In the genomic region with DNA sequence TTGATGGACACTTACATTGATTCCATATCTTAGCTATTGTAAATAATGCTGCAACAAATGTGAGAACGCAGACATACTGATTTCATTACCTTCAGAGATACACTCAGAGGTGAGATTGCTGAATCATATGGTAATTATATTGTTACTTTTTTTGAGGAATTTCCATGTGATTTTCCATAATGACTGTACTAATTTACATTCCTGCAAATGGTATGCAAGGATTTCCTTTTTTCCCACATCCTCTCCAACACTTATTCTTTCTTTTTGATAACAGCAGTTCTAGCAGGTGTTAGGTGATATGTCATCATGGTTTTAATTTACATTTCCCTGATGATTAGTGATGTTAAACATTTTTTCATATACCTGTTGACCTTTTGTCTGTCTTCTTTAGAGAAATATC, we compare ENCODE assay signal across 11 cellular contexts.
"Had no signal": no experiment of that assay in that cellular context is flagged by ENCODE, and none has a peak within 500 bp of the region (broad histone marks: within the 10 kb centered on the region; RNA-seq: fewer than 3 reads in every experiment).

No MANE protein-coding gene starts in this region.

- H3K4me3 ChIP-seq: GM23248, GM23338, HAP-1 had no signal

- H3K4me1 Mint-ChIP-seq: GM23338, H9 had no signal

- H3K27ac ChIP-seq: GM23248 had no signal

- H3K4me1 ChIP-seq: HAP-1 had no signal

- H3K36me3 ChIP-seq: HAP-1 had no signal

- ATAC-seq: GM23338, HCT116 had no signal

- H3K9me3 Mint-ChIP-seq: GM23338 had no signal

- H3K9ac ChIP-seq: GM23248 had no signal

- H3K27ac Mint-ChIP-seq: GM23338, H9, HFFc6 had no signal

- DNase-seq: GM23248, GOT3, H7, H9, HCEC 1CT, HFFc6 had no signal

- H3K4me3 Mint-ChIP-seq: GM23338, H9, HFFc6 had no signal

- H3K4me2 ChIP-seq: GM23338 had no signal

- H3K9me3 ChIP-seq: HAP-1 had no signal

- FAIRE-seq: H1, H54 had no signal
